18 cellular contexts compared by ENCODE assay signal in the genomic region with DNA sequence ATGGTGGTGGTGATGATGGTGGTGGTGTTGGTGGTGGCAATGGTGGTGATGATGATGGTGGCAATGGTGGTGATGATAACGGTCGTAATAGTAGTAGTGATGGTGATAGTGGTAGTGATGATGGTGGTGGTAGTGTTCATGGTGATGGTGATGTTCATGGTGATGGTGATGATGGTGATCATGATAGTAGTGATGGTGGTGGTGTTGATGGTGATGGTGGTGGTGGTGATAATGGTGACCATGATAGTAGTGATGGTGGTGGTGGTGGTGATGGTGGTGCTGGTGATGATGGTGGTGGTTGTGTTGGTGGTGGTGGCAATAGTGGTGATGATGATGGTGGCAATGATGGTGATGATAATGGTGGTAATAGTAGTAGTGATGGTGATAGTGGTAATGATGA.
A peak's percentile ranks its signal among the peaks of the same experiment; 100 is the strongest.
DNase-seq lines count a peak whose midpoint lies in the region; ATAC-seq and TF ChIP-seq lines count a peak whose summit lies in the region.
"Had no signal": no experiment of that assay in that cellular context is flagged by ENCODE, and none has a peak within 500 bp of the region (broad histone marks: within the 10 kb centered on the region; RNA-seq: fewer than 3 reads in every experiment).

No MANE protein-coding gene starts in this region.

- ATAC-seq in natural killer cell treated with Interleukin-12 subunit alpha and Interleukin-12 subunit beta and Interleukin-15 and Interleukin-18, amount 100 ng/mL, for 72 hours = no peak
- no peak for ATAC-seq in HG03442 (IDR thresholded peaks at IDR 0.05; ENCODE audit: unreplicated experiment)
- ATAC-seq: CD8-positive, alpha-beta T cell; GM12878; GM23338 had no signal

- H3K9ac ChIP-seq in Karpas-422 (ENCODE audit: low read length) = no peak overlapping the region
- H3K9ac ChIP-seq: BLaER1 had no signal

- no peaks in the 10 kb centered on the region for H3K4me1 Mint-ChIP-seq in natural killer cell treated with Interleukin-12 subunit alpha and Interleukin-12 subunit beta and Interleukin-15 and Interleukin-18, amount 100 ng/mL, for 72 hours (ENCODE audit: low read depth in 2 of 2)
- H3K4me1 Mint-ChIP-seq: B cell; CD4-positive, CD25-positive, alpha-beta regulatory T cell had no signal

- peak overlapping the region; percentile 66; the same call in 1 of the 2 replicates for H3K4me2 ChIP-seq in DOHH2 (ENCODE audit: low read length)
- H3K4me2 ChIP-seq in Karpas-422 (ENCODE audit: low read depth, low read length, poor library complexity, severe bottlenecking) = no peak overlapping the region
- H3K4me2 ChIP-seq: BLaER1, GM23338 had no signal

- no peaks in the 10 kb centered on the region for H3K9me3 Mint-ChIP-seq in natural killer cell treated with Interleukin-12 subunit alpha and Interleukin-12 subunit beta and Interleukin-15 and Interleukin-18, amount 100 ng/mL, for 72 hours
- H3K9me3 Mint-ChIP-seq: CD8-positive, alpha-beta T cell; GM23338 had no signal

- H4K20me1 ChIP-seq in DOHH2 (ENCODE audit: control insufficient read depth, insufficient read depth, low read depth, low read length) (no peaks in the 10 kb centered on the region), Karpas-422 (ENCODE audit: insufficient read depth, low read depth, low read length) (no peaks in the 10 kb centered on the region)
- H4K20me1 ChIP-seq: BLaER1 had no signal

- peaks cover 30% of the 10 kb centered on the region for H3K4me1 ChIP-seq in DOHH2 (ENCODE audit: control insufficient read depth, low read length)
- no peaks in the 10 kb centered on the region for H3K4me1 ChIP-seq in HEK293 (ENCODE audit: control insufficient read depth, insufficient read depth, low read length)
- H3K4me1 ChIP-seq in Karpas-422 (ENCODE audit: low read length) = peaks cover 80% of the 10 kb centered on the region
- no peaks in the 10 kb centered on the region for H3K4me1 ChIP-seq in effector memory CD4-positive, alpha-beta T cell (ENCODE audit: control insufficient read depth, insufficient read depth, low read length, poor library complexity, severe bottlenecking)
- H3K4me1 ChIP-seq: Caco-2 had no signal

- no peaks in the 10 kb centered on the region for H3K79me2 ChIP-seq in DOHH2 (ENCODE audit: control insufficient read depth, low read length)
- H3K79me2 ChIP-seq in Karpas-422 (ENCODE audit: low read length) = no peaks in the 10 kb centered on the region

- DNase-seq in Karpas-422 = no peak
- no peak for DNase-seq in effector memory CD4-positive, alpha-beta T cell
- DNase-seq in natural killer cell treated with Interleukin-12 subunit alpha and Interleukin-12 subunit beta and Interleukin-15 and Interleukin-18, amount 100 ng/mL, for 72 hours (ENCODE audit: low spot score) = no peak
- DNase-seq: Caco-2; CD4-positive, CD25-positive, alpha-beta regulatory T cell; CD8-positive, alpha-beta T cell; DND-41; EL; GDM1; HCEC 1CT had no signal

- no peak overlapping the region for H2AFZ ChIP-seq in Karpas-422 (ENCODE audit: low read length)
- H2AFZ ChIP-seq: GM23338 had no signal

- no peak overlapping the region for H3K4me3 Mint-ChIP-seq in natural killer cell treated with Interleukin-12 subunit alpha and Interleukin-12 subunit beta and Interleukin-15 and Interleukin-18, amount 100 ng/mL, for 72 hours
- H3K4me3 Mint-ChIP-seq: B cell; CD4-positive, CD25-positive, alpha-beta regulatory T cell; CD8-positive, alpha-beta T cell; GM23338 had no signal

- TF ChIP-seq CTCF in DOHH2 (IDR thresholded peaks at IDR 0.05; ENCODE audit: low read depth, low read length, poor library complexity, severe bottlenecking) = no peak
- TF ChIP-seq CTCF in HEK293 (tag by site-specific recombination; IDR thresholded peaks at IDR 0.05) = no peak

- POLR2A ChIA-PET in HEK293 (lab: Yijun Ruan, JAX) = no interaction called here

- H3K27me3 ChIP-seq in DOHH2 (ENCODE audit: control insufficient read depth, low read length) (no peaks in the 10 kb centered on the region), Karpas-422 (ENCODE audit: low read length) (no peaks in the 10 kb centered on the region)
- H3K27me3 ChIP-seq in effector memory CD4-positive, alpha-beta T cell (replicated peaks; ENCODE audit: control insufficient read depth, insufficient read depth, low read length, poor library complexity, severe bottlenecking) = no peaks in the 10 kb centered on the region
- H3K27me3 ChIP-seq: BLaER1 had no signal

- H3K9me2 ChIP-seq in DOHH2 (replicated peaks; ENCODE audit: control insufficient read depth, low read length) = no peaks in the 10 kb centered on the region
- no peaks in the 10 kb centered on the region for H3K9me2 ChIP-seq in Karpas-422 (replicated peaks; ENCODE audit: insufficient read depth, low read length)

- H3K4me3 ChIP-seq in DOHH2 (ENCODE audit: low read length) (peak overlapping the region; percentile 51; the same call in 1 of the 2 replicates), HEK293 (ENCODE audit: low read depth, low read length) (no peak overlapping the region), Karpas-422 (ENCODE audit: low read length) (peak overlapping the region; percentile 55; the same call in 1 of the 2 replicates)
- H3K4me3 ChIP-seq in effector memory CD4-positive, alpha-beta T cell (ENCODE audit: insufficient read depth, low read depth, low read length, poor library complexity, severe bottlenecking) = no peak overlapping the region
- H3K4me3 ChIP-seq: BLaER1, GM12878, GM23338 had no signal

- H3K27ac ChIP-seq in DOHH2 (ENCODE audit: low read depth, low read length) = peak overlapping the region; percentile 95
- no peak overlapping the region for H3K27ac ChIP-seq in HEK293 (ENCODE audit: extremely low read depth, low read depth, low read length)
- peak overlapping the region; percentile 98 for H3K27ac ChIP-seq in Karpas-422 (ENCODE audit: low read length)
- H3K27ac ChIP-seq in effector memory CD4-positive, alpha-beta T cell (ENCODE audit: insufficient read depth, low read length, poor library complexity, severe bottlenecking) = no peak overlapping the region
- H3K27ac ChIP-seq: BLaER1, C4-2B had no signal

- peaks cover 12% of the 10 kb centered on the region for H3F3A ChIP-seq in DOHH2 (ENCODE audit: control insufficient read depth, insufficient read depth)

- H3K9me3 ChIP-seq in DOHH2 (ENCODE audit: control insufficient read depth, insufficient read depth, low read length) = peaks cover 10% of the 10 kb centered on the region; the same call in 1 of the 2 replicates
- H3K9me3 ChIP-seq in HEK293 (ENCODE audit: control insufficient read depth, insufficient read depth, low read depth, low read length) = no peaks in the 10 kb centered on the region
- H3K9me3 ChIP-seq in Karpas-422 (ENCODE audit: low read length) = no peaks in the 10 kb centered on the region
- H3K9me3 ChIP-seq in effector memory CD4-positive, alpha-beta T cell (ENCODE audit: control insufficient read depth, low read length) = no peaks in the 10 kb centered on the region
- H3K9me3 ChIP-seq: BLaER1, Caco-2 had no signal

- CTCF ChIA-PET in HEK293 (lab: Yijun Ruan, JAX) = no interaction called here

- H3K36me3 Mint-ChIP-seq in natural killer cell treated with Interleukin-12 subunit alpha and Interleukin-12 subunit beta and Interleukin-15 and Interleukin-18, amount 100 ng/mL, for 72 hours = no peaks in the 10 kb centered on the region
- H3K36me3 Mint-ChIP-seq: CD4-positive, CD25-positive, alpha-beta regulatory T cell; CD8-positive, alpha-beta T cell had no signal

- H3K27ac Mint-ChIP-seq in natural killer cell treated with Interleukin-12 subunit alpha and Interleukin-12 subunit beta and Interleukin-15 and Interleukin-18, amount 100 ng/mL, for 72 hours = no peak overlapping the region
- H3K27ac Mint-ChIP-seq: B cell; CD4-positive, CD25-positive, alpha-beta regulatory T cell; CD8-positive, alpha-beta T cell; GM23338 had no signal

- H3K27me3 Mint-ChIP-seq in natural killer cell treated with Interleukin-12 subunit alpha and Interleukin-12 subunit beta and Interleukin-15 and Interleukin-18, amount 100 ng/mL, for 72 hours = no peaks in the 10 kb centered on the region
- H3K27me3 Mint-ChIP-seq: B cell; CD4-positive, CD25-positive, alpha-beta regulatory T cell had no signal

- H3K36me3 ChIP-seq in DOHH2 (ENCODE audit: control insufficient read depth, low read length) (no peaks in the 10 kb centered on the region), HEK293 (ENCODE audit: control insufficient read depth in 2 of 2, insufficient read depth in 1 of 2, low read length in 2 of 2) (no peaks in the 10 kb centered on the region; a peak in 1 of 3 replicates), Karpas-422 (ENCODE audit: insufficient read depth, low read length) (no peaks in the 10 kb centered on the region)
- H3K36me3 ChIP-seq in effector memory CD4-positive, alpha-beta T cell (ENCODE audit: control insufficient read depth, insufficient read depth, low read length) = no peaks in the 10 kb centered on the region
- H3K36me3 ChIP-seq: BLaER1 had no signal

TF ChIP-seq in HEK293, 187 proteins besides CTCF, POLR2A, EP300 and RAD21 (continues in another document):
- TF ChIP-seq, protein P1, sequence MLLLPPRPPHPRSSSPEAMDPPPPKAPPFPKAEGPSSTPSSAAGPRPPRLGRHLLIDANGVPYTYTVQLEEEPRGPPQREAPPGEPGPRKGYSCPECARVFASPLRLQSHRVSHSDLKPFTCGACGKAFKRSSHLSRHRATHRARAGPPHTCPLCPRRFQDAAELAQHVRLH (tag by site-specific recombination; IDR thresholded peaks at IDR 0.05) = 0 out of 2 replicates have a peak, but pooled peaks have one; percentile 31
- TF ChIP-seq SALL2 (tag by site-specific recombination; IDR thresholded peaks at IDR 0.05; ENCODE audit: borderline replicate concordance) = 0 out of 2 replicates have a peak, but pooled peaks have one; percentile 6
- peak; percentile 80; the same call in 1 of the 2 replicates for TF ChIP-seq ZNF658 (tag by site-specific recombination; IDR thresholded peaks at IDR 0.05)
- no peak for TF ChIP-seq HOXD13 (CRISPR knock-in tag; IDR thresholded peaks at IDR 0.05; ENCODE audit: borderline replicate concordance)
- TF ChIP-seq, protein P2, sequence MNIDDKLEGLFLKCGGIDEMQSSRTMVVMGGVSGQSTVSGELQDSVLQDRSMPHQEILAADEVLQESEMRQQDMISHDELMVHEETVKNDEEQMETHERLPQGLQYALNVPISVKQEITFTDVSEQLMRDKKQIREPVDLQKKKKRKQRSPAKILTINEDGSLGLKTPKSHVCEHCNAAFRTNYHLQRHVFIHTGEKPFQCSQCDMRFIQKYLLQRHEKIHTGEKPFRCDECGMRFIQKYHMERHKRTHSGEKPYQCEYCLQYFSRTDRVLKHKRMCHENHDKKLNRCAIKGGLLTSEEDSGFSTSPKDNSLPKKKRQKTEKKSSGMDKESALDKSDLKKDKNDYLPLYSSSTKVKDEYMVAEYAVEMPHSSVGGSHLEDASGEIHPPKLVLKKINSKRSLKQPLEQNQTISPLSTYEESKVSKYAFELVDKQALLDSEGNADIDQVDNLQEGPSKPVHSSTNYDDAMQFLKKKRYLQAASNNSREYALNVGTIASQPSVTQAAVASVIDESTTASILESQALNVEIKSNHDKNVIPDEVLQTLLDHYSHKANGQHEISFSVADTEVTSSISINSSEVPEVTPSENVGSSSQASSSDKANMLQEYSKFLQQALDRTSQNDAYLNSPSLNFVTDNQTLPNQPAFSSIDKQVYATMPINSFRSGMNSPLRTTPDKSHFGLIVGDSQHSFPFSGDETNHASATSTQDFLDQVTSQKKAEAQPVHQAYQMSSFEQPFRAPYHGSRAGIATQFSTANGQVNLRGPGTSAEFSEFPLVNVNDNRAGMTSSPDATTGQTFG (tag by site-specific recombination; IDR thresholded peaks at IDR 0.05; ENCODE audit: borderline replicate concordance) = 0 out of 2 replicates have a peak, but pooled peaks have one; percentile 53

Comparison
In these comparisons a context has a peak if more than half of its experiments do, and no peak if none do; other contexts are left out.
1. H3K27ac ChIP-seq: peak in DOHH2 (single experiment) and Karpas-422 (single experiment); none in HEK293 (single experiment) and effector memory CD4-positive, alpha-beta T cell (single experiment).
2. H3K4me3 ChIP-seq: peak in DOHH2 (single experiment) and Karpas-422 (single experiment); none in HEK293 (single experiment) and effector memory CD4-positive, alpha-beta T cell (single experiment).